In the genomic region with DNA sequence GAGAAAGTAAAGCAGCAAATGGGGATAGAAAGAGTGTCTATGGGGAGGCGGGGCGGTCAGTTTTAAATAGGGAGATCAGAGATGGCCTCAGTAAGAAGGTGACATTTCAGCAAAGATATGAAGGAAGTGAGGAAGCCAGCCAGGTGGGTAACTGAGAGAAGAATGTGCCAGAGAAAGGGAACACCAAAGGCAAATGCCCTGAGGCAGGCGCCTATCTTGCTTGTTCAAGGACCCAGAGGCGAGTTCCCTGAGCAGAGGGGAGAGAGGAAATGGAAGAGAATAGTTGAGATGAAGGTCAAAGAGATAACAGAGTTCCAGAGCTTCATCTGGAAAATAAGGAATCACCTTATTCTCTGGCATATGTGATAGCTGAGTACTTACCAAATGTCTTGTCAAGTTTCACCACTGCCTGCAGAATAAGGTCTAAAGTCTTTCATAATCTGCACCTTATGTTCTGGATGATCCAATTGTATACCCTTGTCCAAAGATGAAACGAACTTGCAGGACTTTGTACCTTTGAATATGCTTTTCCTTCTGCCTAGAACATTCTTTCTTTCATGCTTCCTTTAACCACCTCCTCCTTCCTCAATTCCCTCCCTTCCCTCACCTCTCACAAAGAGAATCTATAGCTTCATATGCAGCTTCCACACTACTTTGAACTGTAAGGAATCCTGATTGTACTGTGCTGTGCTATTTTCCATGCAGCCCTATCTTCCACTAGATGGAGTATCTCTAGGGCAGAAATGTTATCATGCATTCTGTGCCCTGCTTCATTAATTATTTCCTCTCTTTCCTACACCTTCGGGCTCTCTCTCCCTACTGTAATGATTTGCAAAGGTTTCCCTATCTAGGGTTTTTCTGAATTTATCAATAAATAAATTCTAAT, we compare ENCODE assay signal across 11 cellular contexts. TPM values are rescaled to one million over a fixed set of nuclear protein-coding genes. Genes with fewer than 3 reads are reported as not detected.
A peak's percentile ranks its signal among the peaks of the same experiment; 100 is the strongest.
DNase-seq lines count a peak whose midpoint lies in the region; ATAC-seq, FAIRE-seq and TF ChIP-seq lines count a peak whose summit lies in the region.
"Had no signal": no experiment of that assay in that cellular context is flagged by ENCODE, and none has a peak within 500 bp of the region (broad histone marks: within the 10 kb centered on the region; RNA-seq: fewer than 3 reads in every experiment).

No MANE protein-coding gene starts in this region.

- H3K9me3 ChIP-seq in Panc1 (ENCODE audit: control insufficient read depth, insufficient read depth, low read depth, low read length) (no peaks in the 10 kb centered on the region), esophagus muscularis mucosa (no peaks in the 10 kb centered on the region), pancreas (no peaks in the 10 kb centered on the region), upper lobe of left lung (no peaks in the 10 kb centered on the region)

- H3K4me3 ChIP-seq in Panc1 (ENCODE audit: low read depth in 2 of 2, low read length in 2 of 2), result no peak overlapping the region
- H3K4me3 ChIP-seq in esophagus muscularis mucosa, result no peak overlapping the region
- H3K4me3 ChIP-seq in pancreas, result no peak overlapping the region
- H3K4me3 ChIP-seq in upper lobe of left lung, result no peak overlapping the region

- TF ChIP-seq CTCF in Panc1 (IDR thresholded peaks at IDR 0.05) (peak; percentile 47; the same call in 1 of the 2 replicates), esophagus muscularis mucosa (IDR thresholded peaks at IDR 0.05) (peak; percentile 33 to 48 (median 38)), pancreas (IDR thresholded peaks at IDR 0.05) (no peak), upper lobe of left lung (IDR thresholded peaks at IDR 0.05) (peak in 1 of 6 experiments; percentile 12)

- no peaks in the 10 kb centered on the region for H3K4me1 ChIP-seq in Panc1 (ENCODE audit: control insufficient read depth, insufficient read depth, low read length)
- peaks cover 0 to 19% (median 11%) of the 10 kb centered on the region in 4 donors for H3K4me1 ChIP-seq in esophagus muscularis mucosa
- H3K4me1 ChIP-seq in pancreas, result no peaks in the 10 kb centered on the region
- H3K4me1 ChIP-seq in upper lobe of left lung, result peaks cover 0 to 3% (median 0%) of the 10 kb centered on the region in 4 donors

- POLR2A ChIA-PET in Panc1 (lab: Charles Lee), result no interaction called here

- CTCF ChIA-PET in Panc1 (lab: Charles Lee), result interaction anchor here (0.6 to 0.7 kb wide), 2 partner anchors 38 to 47 kb away, joined by 3 to 12 read pairs; no protein-coding TSS in a partner anchor

- intact Hi-C loops in Panc1 (cut with micrococcal nuclease; ENCODE audit: unreplicated experiment) (no loop called here), esophagus muscularis mucosa (cut with DNase I) (loop anchor here (5.0 kb wide), 1 partner anchor 40 kb away; a partner anchor contains a TSS), pancreas (cut with DNase I) (no loop called here)

- BruUV-seq in Panc1 (replicated peaks; lab: Mats Ljungman, UMichigan), result no TSS peak

- DNase-seq in DMS 273 (lab: John Stamatoyannopoulos, UW; ENCODE audit: unreplicated experiment), result peak; percentile 0
- no peak for DNase-seq in DMS 273 treated with DMSO at 0.1 percent for 48 hours (lab: John Stamatoyannopoulos, UW)
- DNase-seq in Panc1 (ENCODE audit: low read depth, low spot score), result no peak
- no peak for DNase-seq in esophagus muscularis mucosa (ENCODE audit: extremely low spot score)
- DNase-seq in pancreas, result no peak
- DNase-seq in NOMO-1 treated with DMSO at 0.1 percent for 48 hours (lab: John Stamatoyannopoulos, UW; ENCODE audit: unreplicated experiment), result no peak
- DNase-seq in iPS-NIHi7 (ENCODE audit: extremely low spot score), result no peak
- DNase-seq in upper lobe of left lung, result no peak
- DNase-seq: activated CD8-positive, alpha-beta memory T cell treated with anti-CD3 and anti-CD28 coated beads, Interleukin-2, amount 50 U/mL, for 4 hours; NCI-H1436 had no signal

- no peaks in the 10 kb centered on the region for H3K27me3 ChIP-seq in Panc1 (ENCODE audit: control insufficient read depth, insufficient read depth, low read length)
- H3K27me3 ChIP-seq in esophagus muscularis mucosa, result no peaks in the 10 kb centered on the region
- no peaks in the 10 kb centered on the region for H3K27me3 ChIP-seq in pancreas
- no peaks in the 10 kb centered on the region for H3K27me3 ChIP-seq in upper lobe of left lung

- no peak for TF ChIP-seq EP300 in esophagus muscularis mucosa (IDR thresholded peaks at IDR 0.05)
- no peak for TF ChIP-seq EP300 in upper lobe of left lung (IDR thresholded peaks at IDR 0.05)

- H3K36me3 ChIP-seq in Panc1 (ENCODE audit: control insufficient read depth, insufficient read depth, low read length) (no peaks in the 10 kb centered on the region), esophagus muscularis mucosa (peaks cover 0 to 35% (median 20%) of the 10 kb centered on the region in 4 donors), pancreas (no peaks in the 10 kb centered on the region), upper lobe of left lung (peaks cover 0 to 13% (median 10%) of the 10 kb centered on the region in 4 donors)

- ATAC-seq in Panc1 (no peak), pancreas (peak in 3 of 4 donors; percentile 74 to 80 (median 77)), upper lobe of left lung (ENCODE audit: low FRiP score in 2 of 2) (no peak)

- TF ChIP-seq POLR2A in esophagus muscularis mucosa (IDR thresholded peaks at IDR 0.05; ENCODE audit: low read depth) (no peak), upper lobe of left lung (IDR thresholded peaks at IDR 0.05) (no peak)

- WGBS in esophagus muscularis mucosa, result 80% methylated on average over 6 of the region's 6 CpGs
- WGBS in pancreas, 2 donors, result 65 to 67% methylated on average over 6 of the region's 6 CpGs
- 79 to 83% methylated on average over 6 of the region's 6 CpGs for WGBS in upper lobe of left lung, 2 donors

- in situ Hi-C loops in Panc1 (cut with HindIII; ENCODE audit: low pct_unique_long_range_greater_than_20kb, low sequenced_read_pairs), result no loop called here

- FAIRE-seq in pancreas (lab: Jason Lieb, UNC), result no peak
- FAIRE-seq: A204.1 had no signal

- H3K27ac ChIP-seq in Panc1 (ENCODE audit: low read length) (no peak overlapping the region), esophagus muscularis mucosa (replicated peaks in 1 of 4) (no peak overlapping the region), pancreas (no peak overlapping the region), upper lobe of left lung (no peak overlapping the region)

RNA-seq across cellular contexts. Expression of a gene that starts 38.5 kb away (rescaled TPM):
- 40.8 TPM for total RNA-seq in Panc1 (2021; ENCODE audit: unreplicated experiment)
- polyA plus RNA-seq in Panc1 (2012; ENCODE audit: insufficient read length), result 20.6 TPM
- total RNA-seq in esophagus muscularis mucosa, result 10 to 100 TPM; 30.5 to 37.0 (median 32.1) TPM
- total RNA-seq in pancreas, result 10 to 100 TPM; 10.7 to 27.7 (median 14.8) TPM
- 1 to 10 TPM; 5.4 to 6.3 TPM for polyA plus RNA-seq in pancreas
- 10 to 100 TPM; 45.8 to 73.3 (median 57.5) TPM for total RNA-seq in upper lobe of left lung

RNA-seq across cellular contexts. Expression of a gene that starts 53.0 kb away (rescaled TPM):
- total RNA-seq in Panc1 (2021; ENCODE audit: unreplicated experiment) (not detected), esophagus muscularis mucosa (not detected), pancreas (under 1 TPM in 3 of 6 donors, not detected in 3; 0.06 to 0.25 (median 0.15) TPM), upper lobe of left lung (1 to 10 TPM in 1 of 6 donors, under 1 TPM in 2, not detected in 3; 0.13 to 1.3 (median 0.30) TPM)
- 0.39 TPM for polyA plus RNA-seq in Panc1 (2012; ENCODE audit: insufficient read length)
- under 1 TPM; 0.30 to 0.31 TPM for polyA plus RNA-seq in pancreas

Comparison
In these comparisons a context has a peak if more than half of its experiments do, and no peak if none do; other contexts are left out.
1. ATAC-seq: peak in pancreas (3 of 4); none in Panc1 (single experiment) and upper lobe of left lung (0 of 2).
2. CTCF ChIP-seq: peak in Panc1 (single experiment) and esophagus muscularis mucosa (3 of 3); none in pancreas (0 of 4).